In the genomic region with DNA sequence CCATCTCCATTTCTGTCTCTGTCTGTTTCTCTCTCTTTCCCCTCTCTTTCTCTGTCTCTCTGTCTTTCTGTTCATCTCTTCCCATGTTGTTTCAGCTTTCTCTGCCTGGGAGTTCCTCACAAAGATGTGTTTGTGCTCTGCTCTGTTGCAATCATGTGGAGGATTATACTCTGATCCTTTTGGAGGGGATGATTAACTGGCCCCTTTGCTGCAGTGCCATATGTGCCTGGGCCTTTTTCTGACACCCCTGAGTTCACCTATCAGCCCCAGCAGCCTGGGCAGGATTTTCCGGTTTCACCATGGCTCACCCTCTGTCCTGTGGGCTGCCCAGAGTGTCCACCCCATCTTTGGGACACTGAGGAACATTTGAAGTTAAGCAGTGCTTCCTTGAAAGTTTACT, we compare ENCODE assay signal across 23 cellular contexts. TPM values are rescaled to one million over a fixed set of nuclear protein-coding genes. Genes with fewer than 3 reads are reported as not detected.
A peak's percentile ranks its signal among the peaks of the same experiment; 100 is the strongest.
DNase-seq lines count a peak whose midpoint lies in the region; ATAC-seq and TF ChIP-seq lines count a peak whose summit lies in the region.
"Had no signal": no experiment of that assay in that cellular context is flagged by ENCODE, and none has a peak within 500 bp of the region (broad histone marks: within the 10 kb centered on the region; RNA-seq: fewer than 3 reads in every experiment).

No MANE protein-coding gene starts in this region.

- H3K27me3 Mint-ChIP-seq in glutamatergic neuron (ENCODE audit: unreplicated experiment) = no peaks in the 10 kb centered on the region

- peak; percentile 10 for DNase-seq in mammary epithelial cell
- DNase-seq in breast epithelium (ENCODE audit: low spot score in 2 of 2) = no peak
- DNase-seq in epithelial cell of esophagus (ENCODE audit: low read depth) = peak; percentile 28
- no peak for DNase-seq in mesenchymal stem cell
- no peak for DNase-seq in Right ventricle myocardium superior
- no peak for DNase-seq in glutamatergic neuron
- no peak for DNase-seq in DMS153 (lab: John Stamatoyannopoulos, UW)
- no peak for DNase-seq in right cardiac atrium
- DNase-seq: BE2C; CD4-positive, CD25-positive, alpha-beta regulatory T cell; COR-L47; GDM1; H9; NCI-H1436; NCI-H1930; NCI-H345; NCI-H526 treated with DMSO at 0.1 percent for 48 hours; NK-92 treated with Interleukin-12 subunit alpha and Interleukin-12 subunit beta, amount 100 ng/mL, for 24 hours; SHP77 had no signal

- H3K27me3 ChIP-seq in mammary epithelial cell (ENCODE audit: insufficient read depth, low read length) (no peaks in the 10 kb centered on the region), breast epithelium (no peaks in the 10 kb centered on the region), mesenchymal stem cell (ENCODE audit: control insufficient read depth in 1 of 2, insufficient read depth in 1 of 2, low read length in 2 of 2) (no peaks in the 10 kb centered on the region), right cardiac atrium (ENCODE audit: control insufficient read depth, insufficient read depth) (no peaks in the 10 kb centered on the region)
- H3K27me3 ChIP-seq: BE2C had no signal

- H3K14ac ChIP-seq in mesenchymal stem cell (ENCODE audit: low read length in 2 of 2) = peak overlapping the region in 1 of 2 experiments; percentile 68

- no peak overlapping the region for H3K4me3 Mint-ChIP-seq in glutamatergic neuron (ENCODE audit: unreplicated experiment)
- H3K4me3 Mint-ChIP-seq: CD4-positive, CD25-positive, alpha-beta regulatory T cell; H9 had no signal

- no peak overlapping the region for H2AFZ ChIP-seq in mammary epithelial cell (ENCODE audit: low read depth, low read length)
- peak overlapping the region; percentile 36 for H2AFZ ChIP-seq in mesenchymal stem cell (ENCODE audit: low read depth, low read length)

- no peak for TF ChIP-seq POLR2A in breast epithelium (IDR thresholded peaks at IDR 0.05)

- intact Hi-C loops in mammary epithelial cell (cut with micrococcal nuclease) (no loop called here), breast epithelium (cut with DNase I; ENCODE audit: low total_unique reads) (no loop called here), Right ventricle myocardium superior (cut with DNase I) (no loop called here), right cardiac atrium (cut with DNase I) (no loop called here)

- H3K4me1 Mint-ChIP-seq in glutamatergic neuron (ENCODE audit: low read depth, unreplicated experiment) = no peaks in the 10 kb centered on the region

- H2AK5ac ChIP-seq in mesenchymal stem cell (ENCODE audit: low read length, severe bottlenecking) = no peak overlapping the region

- ATAC-seq in Right ventricle myocardium superior (ENCODE audit: poor library complexity) (no peak), right cardiac atrium (no peak)

- no peaks in the 10 kb centered on the region for H4K20me1 ChIP-seq in mammary epithelial cell (ENCODE audit: insufficient read depth, low read length)

- no peak overlapping the region for H4K91ac ChIP-seq in mesenchymal stem cell (ENCODE audit: low read length)

- peak overlapping the region in 1 of 2 experiments; percentile 86 for H2BK12ac ChIP-seq in mesenchymal stem cell (ENCODE audit: low read length in 2 of 2)

- no peak overlapping the region for H3K27ac ChIP-seq in mammary epithelial cell (ENCODE audit: insufficient read depth, low read depth, low read length)
- H3K27ac ChIP-seq in breast epithelium = no peak overlapping the region
- no peak overlapping the region for H3K27ac ChIP-seq in mesenchymal stem cell (ENCODE audit: low read length, poor library complexity, severe bottlenecking)
- no peak overlapping the region for H3K27ac ChIP-seq in right cardiac atrium (ENCODE audit: low read length)
- H3K27ac ChIP-seq: KMS-11 had no signal

- H3K9ac ChIP-seq in mammary epithelial cell (ENCODE audit: insufficient read depth, low read length) (no peak overlapping the region), mesenchymal stem cell (ENCODE audit: low read length) (no peak overlapping the region)
- H3K9ac ChIP-seq: KMS-11 had no signal

- H3K4me1 ChIP-seq in mammary epithelial cell (ENCODE audit: insufficient read depth, low read length) (peaks cover 9% of the 10 kb centered on the region), breast epithelium (no peaks in the 10 kb centered on the region), mesenchymal stem cell (ENCODE audit: control insufficient read depth, insufficient read depth, low read depth, low read length) (peaks cover 3% of the 10 kb centered on the region), right cardiac atrium (ENCODE audit: control insufficient read depth, insufficient read depth, low read length) (no peaks in the 10 kb centered on the region)
- H3K4me1 ChIP-seq: BE2C had no signal

- CTCF ChIA-PET in mammary epithelial cell (lab: Charles Lee; ENCODE audit: low non-redundant PET) = no interaction called here

- peak overlapping the region in 1 of 2 experiments; percentile 48 for H3K18ac ChIP-seq in mesenchymal stem cell (ENCODE audit: low read depth in 1 of 2, low read length in 2 of 2)

- H3K23ac ChIP-seq in mesenchymal stem cell (ENCODE audit: low read length in 2 of 2) = no peak overlapping the region

- no peak overlapping the region for H3K4me2 ChIP-seq in mammary epithelial cell (ENCODE audit: insufficient read depth, low read depth, low read length)
- no peak overlapping the region for H3K4me2 ChIP-seq in mesenchymal stem cell (ENCODE audit: low read length, poor library complexity, severe bottlenecking)
- H3K4me2 ChIP-seq: KMS-11 had no signal

- H3K36me3 Mint-ChIP-seq in glutamatergic neuron (ENCODE audit: unreplicated experiment) = no peaks in the 10 kb centered on the region
- H3K36me3 Mint-ChIP-seq: CD4-positive, CD25-positive, alpha-beta regulatory T cell had no signal

- WGBS in mammary epithelial cell (ENCODE audit: low coverage, missing lambda C conversion rate) = no CpG with 5 or more reads among the region's 1 CpG
- WGBS in mesenchymal stem cell = 89% methylated on average over 1 of the region's 1 CpG
- 97% methylated on average over 1 of the region's 1 CpG for WGBS in right cardiac atrium

- in situ Hi-C loops in mammary epithelial cell (cut with MboI; ENCODE audit: low sequenced_read_pairs in 2 of 2) = no loop called here

- H2BK120ac ChIP-seq in mesenchymal stem cell (ENCODE audit: low read depth, low read length) = no peak overlapping the region

- H2BK15ac ChIP-seq in mesenchymal stem cell (ENCODE audit: low read depth, poor library complexity, severe bottlenecking) = no peak overlapping the region

- H3K36me3 ChIP-seq in mammary epithelial cell (ENCODE audit: insufficient read depth, low read length) = no peaks in the 10 kb centered on the region
- no peaks in the 10 kb centered on the region for H3K36me3 ChIP-seq in breast epithelium
- peaks cover 0 to 80% of the 10 kb centered on the region in 2 experiments for H3K36me3 ChIP-seq in mesenchymal stem cell (ENCODE audit: control insufficient read depth in 1 of 2, insufficient read depth in 2 of 2, low read depth in 1 of 2, low read length in 2 of 2)
- H3K36me3 ChIP-seq: BE2C had no signal

- TF ChIP-seq CTCF in mammary epithelial cell (conservative IDR thresholded peaks at IDR 0.05 in 1 of 2, IDR thresholded peaks at IDR 0.05 in 1 of 2; ENCODE audit: extremely low read depth in 1 of 2, insufficient read depth in 1 of 2, low read depth in 1 of 2, low read length in 2 of 2) (no peak), breast epithelium (IDR thresholded peaks at IDR 0.05) (no peak), epithelial cell of esophagus (IDR thresholded peaks at IDR 0.05; ENCODE audit: insufficient read depth, low read depth, low read length, missing control alignments) (no peak), glutamatergic neuron (IDR thresholded peaks at IDR 0.05; ENCODE audit: partially characterized antibody, unreplicated experiment) (no peak)

- no peaks in the 10 kb centered on the region for H3K79me1 ChIP-seq in mesenchymal stem cell (replicated peaks; ENCODE audit: low read length, poor library complexity, severe bottlenecking)

- no peaks in the 10 kb centered on the region for H3K9me3 Mint-ChIP-seq in glutamatergic neuron (ENCODE audit: unreplicated experiment)
- H3K9me3 Mint-ChIP-seq: H9 had no signal

- no peaks in the 10 kb centered on the region for H3K79me2 ChIP-seq in mammary epithelial cell (ENCODE audit: insufficient read depth, low read length)

- no peak overlapping the region for H3K27ac Mint-ChIP-seq in glutamatergic neuron (ENCODE audit: unreplicated experiment)

- dilution Hi-C loops in mammary epithelial cell (cut with HindIII; ENCODE audit: low sequenced_read_pairs) = no loop called here

- no peak overlapping the region for H3K4me3 ChIP-seq in mammary epithelial cell (replicated peaks in 1 of 3; ENCODE audit: insufficient read depth in 1 of 3, low read depth in 2 of 3, low read length in 3 of 3)
- no peak overlapping the region for H3K4me3 ChIP-seq in breast epithelium
- no peak overlapping the region for H3K4me3 ChIP-seq in epithelial cell of esophagus (ENCODE audit: low read length)
- no peak overlapping the region for H3K4me3 ChIP-seq in mesenchymal stem cell (ENCODE audit: insufficient read depth in 1 of 2, low read depth in 1 of 2, low read length in 2 of 2)
- H3K4me3 ChIP-seq in right cardiac atrium (ENCODE audit: low read length) = no peak overlapping the region

- no peak overlapping the region for H2BK5ac ChIP-seq in mesenchymal stem cell (ENCODE audit: low read depth, low read length, poor library complexity, severe bottlenecking)

- BruUV-seq in mammary epithelial cell (replicated peaks; lab: Mats Ljungman, UMichigan) = no TSS peak

- H3K9me3 ChIP-seq in mammary epithelial cell (replicated peaks; ENCODE audit: insufficient read depth, low read length) (no peaks in the 10 kb centered on the region), breast epithelium (no peaks in the 10 kb centered on the region), mesenchymal stem cell (ENCODE audit: control insufficient read depth, low read length) (no peaks in the 10 kb centered on the region), right cardiac atrium (ENCODE audit: control insufficient read depth, low read length) (no peaks in the 10 kb centered on the region)
- H3K9me3 ChIP-seq: BE2C had no signal

- H3K4ac ChIP-seq in mesenchymal stem cell (ENCODE audit: low read depth in 1 of 2, low read length in 2 of 2) = no peak overlapping the region

- H4K8ac ChIP-seq in mesenchymal stem cell (ENCODE audit: low read length) = no peak overlapping the region

RNA-seq across cellular contexts. Expression of gene TEX26, which starts 9.0 kb away (rescaled TPM):
- total RNA-seq in mammary epithelial cell = not detected
- not detected for polyA plus RNA-seq in mammary epithelial cell
- not detected for polyA minus RNA-seq in mammary epithelial cell
- total RNA-seq in breast epithelium = under 1 TPM in 2 of 3 donors, not detected in 1; 0.48 to 0.59 TPM
- 0.11 TPM for polyA plus RNA-seq in mesenchymal stem cell (2013, experiment 1 of 2)
- 0.16 TPM for polyA plus RNA-seq in mesenchymal stem cell (2013, experiment 2 of 2)
- not detected for total RNA-seq in Right ventricle myocardium superior
- total RNA-seq in glutamatergic neuron (ENCODE audit: unreplicated experiment) = not detected
- not detected for total RNA-seq in right cardiac atrium
- polyA plus RNA-seq in right cardiac atrium = 0.27 TPM
- total RNA-seq: A172; CD4-positive, CD25-positive, alpha-beta regulatory T cell; Daoy; H9; HT-29 had no signal
- polyA plus RNA-seq: CD4-positive, CD25-positive, alpha-beta regulatory T cell had no signal

RNA-seq across cellular contexts. Expression of gene MEDAG, which starts 17.4 kb away (rescaled TPM):
- under 1 TPM in 1 of 2 donors, not detected in 1; 0.33 TPM for total RNA-seq in mammary epithelial cell
- polyA plus RNA-seq in mammary epithelial cell = 0.08 TPM
- not detected for polyA minus RNA-seq in mammary epithelial cell
- total RNA-seq in breast epithelium = 100 to 1,000 TPM in 1 of 3 donors, 10 to 100 TPM in 2; 76.2 to 142 (median 95.4) TPM
- polyA plus RNA-seq in mesenchymal stem cell (2013, experiment 1 of 2) = 1.5 TPM
- polyA plus RNA-seq in mesenchymal stem cell (2013, experiment 2 of 2) = 1.6 TPM
- 5.4 TPM for total RNA-seq in Right ventricle myocardium superior
- total RNA-seq in glutamatergic neuron (ENCODE audit: unreplicated experiment) = 0.51 TPM
- total RNA-seq in right cardiac atrium = 10 to 100 TPM in 1 of 4 donors, 1 to 10 TPM in 3; 5.4 to 22.2 (median 8.5) TPM
- 7.3 TPM for polyA plus RNA-seq in right cardiac atrium
- total RNA-seq: A172; CD4-positive, CD25-positive, alpha-beta regulatory T cell; HT-29 had no signal

Comparison
In these comparisons a context has a peak if more than half of its experiments do, and no peak if none do; other contexts are left out.
1. DNase-seq: peak in mammary epithelial cell (single experiment) and epithelial cell of esophagus (single experiment); none in breast epithelium (0 of 2), mesenchymal stem cell (single experiment), Right ventricle myocardium superior (single experiment), glutamatergic neuron (single experiment), DMS153 (single experiment) and right cardiac atrium (0 of 3).